12 cellular contexts compared by ENCODE assay signal in the genomic region with DNA sequence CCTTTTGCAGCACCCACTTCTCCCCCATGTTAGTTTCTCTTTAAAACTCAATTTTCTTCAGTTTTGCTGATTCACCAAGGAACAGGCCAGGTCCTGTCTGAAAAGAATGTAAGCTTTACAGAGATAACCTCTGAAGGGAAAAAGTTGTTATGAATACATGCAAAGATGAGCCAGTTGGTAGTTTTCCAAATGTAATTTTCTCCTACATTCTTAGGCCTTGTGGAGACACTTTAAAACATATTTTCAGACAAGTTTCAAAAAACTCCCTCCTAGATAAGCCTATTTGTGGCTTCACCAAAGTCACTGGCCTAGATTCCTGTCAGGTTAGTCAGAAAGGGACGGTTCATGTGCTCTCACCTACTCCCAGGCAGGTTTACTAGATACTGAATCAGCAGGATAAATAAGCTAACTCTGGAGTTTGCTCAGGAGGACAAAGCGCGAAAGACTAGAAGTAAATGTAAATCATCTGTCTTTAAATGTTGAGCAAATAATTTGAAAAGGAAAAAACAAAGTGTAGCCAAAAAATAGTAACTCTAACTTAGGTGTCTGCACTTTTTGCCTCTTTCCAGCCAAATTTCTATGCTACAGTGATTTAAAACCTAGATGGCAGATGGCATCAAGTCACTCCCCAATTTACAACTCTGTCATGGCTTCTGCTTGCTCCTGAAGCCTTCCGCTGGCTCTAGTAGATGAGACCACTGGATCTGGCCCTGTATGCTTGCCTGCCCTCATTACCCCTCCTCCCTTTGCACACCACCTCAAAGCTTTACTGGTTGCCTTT. TPM values are rescaled to one million over a fixed set of nuclear protein-coding genes. Genes with fewer than 3 reads are reported as not detected.
DNase-seq lines count a peak whose midpoint lies in the region; ATAC-seq and TF ChIP-seq lines count a peak whose summit lies in the region.
"Had no signal": no experiment of that assay in that cellular context is flagged by ENCODE, and none has a peak within 500 bp of the region (broad histone marks: within the 10 kb centered on the region; RNA-seq: fewer than 3 reads in every experiment).

No MANE protein-coding gene starts in this region.

- H3K4me1 Mint-ChIP-seq in endodermal cell: peaks cover 18% of the 10 kb centered on the region

- WGBS in endodermal cell (ENCODE audit: insufficient coverage in 1 of 2, insufficient read length in 1 of 2), 2 experiments: 76 to 88% methylated on average over 4 of the region's 4 CpGs

- H3K27me3 Mint-ChIP-seq in endodermal cell (ENCODE audit: insufficient read depth): no peaks in the 10 kb centered on the region
- H3K27me3 Mint-ChIP-seq: activated naive CD8-positive, alpha-beta T cell treated with anti-CD3 and anti-CD28 coated beads, Interleukin-2, amount 50 U/mL, for 24 hours had no signal

- peak overlapping the region; percentile 31 for H3K9ac ChIP-seq in endodermal cell (ENCODE audit: extremely low read depth, low read length, poor library complexity, severe bottlenecking)

- peak; percentile 88 for DNase-seq in EH (ENCODE audit: low read depth)
- peak; percentile 31 for DNase-seq in MG63
- DNase-seq in endodermal cell: peak; percentile 58
- DNase-seq in non-pigmented ciliary epithelial cell (ENCODE audit: low read depth): peak; percentile 68
- no peak for DNase-seq in mesenteric fat pad (ENCODE audit: low spot score)
- DNase-seq in cerebellum (ENCODE audit: low spot score): no peak
- DNase-seq: activated naive CD8-positive, alpha-beta T cell treated with anti-CD3 and anti-CD28 coated beads, Interleukin-2, amount 50 U/mL, for 24 hours; MV-4-11; stimulated activated CD4-positive, alpha-beta T cell treated with anti-CD3 and anti-CD28 coated beads, Interleukin-2, amount 100 ng/mL, for 48 hours had no signal

- TF ChIP-seq CTCF in endodermal cell (conservative IDR thresholded peaks at IDR 0.05): no peak

- no peaks in the 10 kb centered on the region for H3K4me1 ChIP-seq in endodermal cell (ENCODE audit: control insufficient read depth, insufficient read depth, low read length)

- no peaks in the 10 kb centered on the region for H3K36me3 Mint-ChIP-seq in endodermal cell (ENCODE audit: low read depth)

- no peaks in the 10 kb centered on the region for H3K27me3 ChIP-seq in MG63
- H3K27me3 ChIP-seq in endodermal cell (ENCODE audit: control insufficient read depth, insufficient read depth, low read length, poor library complexity, severe bottlenecking): no peaks in the 10 kb centered on the region

- peak overlapping the region; percentile 96 for H3K27ac Mint-ChIP-seq in endodermal cell
- H3K27ac Mint-ChIP-seq: activated naive CD8-positive, alpha-beta T cell treated with anti-CD3 and anti-CD28 coated beads, Interleukin-2, amount 50 U/mL, for 24 hours had no signal

- ATAC-seq in HG02938 (IDR thresholded peaks at IDR 0.05; ENCODE audit: unreplicated experiment) (no peak), HG03045 (IDR thresholded peaks at IDR 0.05; ENCODE audit: unreplicated experiment) (no peak)
- ATAC-seq: activated naive CD8-positive, alpha-beta T cell treated with anti-CD3 and anti-CD28 coated beads, Interleukin-2, amount 50 U/mL, for 24 hours had no signal

- H3K9me3 ChIP-seq in MG63 (0 out of 2 replicates have a peak, but pooled peaks cover 2% of the 10 kb centered on the region), endodermal cell (ENCODE audit: control insufficient read depth, low read length) (no peaks in the 10 kb centered on the region)

- H3K4me3 Mint-ChIP-seq in endodermal cell: no peak overlapping the region
- H3K4me3 Mint-ChIP-seq: activated naive CD8-positive, alpha-beta T cell treated with anti-CD3 and anti-CD28 coated beads, Interleukin-2, amount 50 U/mL, for 24 hours had no signal

- no peaks in the 10 kb centered on the region for H3K9me3 Mint-ChIP-seq in endodermal cell
- H3K9me3 Mint-ChIP-seq: activated naive CD8-positive, alpha-beta T cell treated with anti-CD3 and anti-CD28 coated beads, Interleukin-2, amount 50 U/mL, for 24 hours had no signal

- H3K27ac ChIP-seq in endodermal cell (ENCODE audit: low read depth, low read length): no peak overlapping the region

- no peak overlapping the region for H3K4me3 ChIP-seq in MG63
- no peak overlapping the region for H3K4me3 ChIP-seq in endodermal cell (ENCODE audit: low read length)
- H3K4me3 ChIP-seq: lung had no signal

- peaks cover under 1% of the 10 kb centered on the region; the same call in 1 of the 2 replicates for H3K36me3 ChIP-seq in MG63
- H3K36me3 ChIP-seq in endodermal cell (ENCODE audit: control insufficient read depth, insufficient read depth, low read length): no peaks in the 10 kb centered on the region

RNA-seq across cellular contexts. Expression of a gene that starts 4.9 kb away (rescaled TPM):
- total RNA-seq in MG63 (2014; rRNA removed; shearing (Covaris generic); ENCODE audit: low replicate concordance): 134 and 182 TPM in 2 replicates
- total RNA-seq in endodermal cell (100 to 1,000 TPM; 129 to 144 TPM), mesenteric fat pad (122 TPM), cerebellum (62.7 TPM)
- polyA plus RNA-seq in endodermal cell (2013, experiment 1 of 2): 88.4 TPM
- 90.0 TPM for polyA plus RNA-seq in endodermal cell (2013, experiment 2 of 2)

RNA-seq across cellular contexts. Expression of a gene that starts 5.2 kb away (rescaled TPM):
- total RNA-seq in MG63 (2014; rRNA removed; shearing (Covaris generic); ENCODE audit: low replicate concordance): 60.2 and 63.8 TPM in 2 replicates
- 10 to 100 TPM; 37.5 to 44.2 TPM for total RNA-seq in endodermal cell
- polyA plus RNA-seq in endodermal cell (2013, experiment 1 of 2): 41.3 TPM
- polyA plus RNA-seq in endodermal cell (2013, experiment 2 of 2): 36.1 TPM
- 63.3 TPM for total RNA-seq in mesenteric fat pad
- 54.0 TPM for total RNA-seq in cerebellum

Comparison
In these comparisons a context has a peak if more than half of its experiments do, and no peak if none do; other contexts are left out.
1. DNase-seq: peak in EH (single experiment), MG63 (single experiment), endodermal cell (single experiment) and non-pigmented ciliary epithelial cell (single experiment); none in mesenteric fat pad (single experiment) and cerebellum (single experiment).